25 cellular contexts compared by ENCODE assay signal in the genomic region with DNA sequence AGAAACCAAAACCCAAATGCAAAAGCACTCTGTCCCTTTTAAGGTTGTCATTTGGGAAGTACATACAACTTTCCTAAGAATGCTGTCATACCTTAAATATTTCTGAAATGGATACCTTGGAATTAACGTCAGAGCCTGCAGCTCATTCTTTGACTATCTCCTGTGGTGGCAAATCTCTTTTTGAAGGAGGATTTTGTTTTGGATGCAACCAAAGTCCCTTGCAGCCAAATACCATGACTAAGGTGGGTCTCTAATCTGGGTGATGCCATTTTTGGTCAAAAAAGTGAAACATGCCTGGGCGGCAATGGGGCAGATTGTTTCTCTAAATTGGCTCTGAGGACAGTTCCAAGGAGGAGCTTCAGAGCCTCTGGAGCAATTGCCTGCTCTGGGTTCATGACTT. TPM values are rescaled to one million over a fixed set of nuclear protein-coding genes. Genes with fewer than 3 reads are reported as not detected.
A peak's percentile ranks its signal among the peaks of the same experiment; 100 is the strongest.
DNase-seq lines count a peak whose midpoint lies in the region; ATAC-seq, FAIRE-seq and TF ChIP-seq lines count a peak whose summit lies in the region.
"Had no signal": no experiment of that assay in that cellular context is flagged by ENCODE, and none has a peak within 500 bp of the region (broad histone marks: within the 10 kb centered on the region; RNA-seq: fewer than 3 reads in every experiment).

No MANE protein-coding gene starts in this region.

- H3K9me3 Mint-ChIP-seq in stimulated activated effector memory CD8-positive, alpha-beta T cell treated with anti-CD3 and anti-CD28 coated beads, Interleukin-12 subunit alpha, Interleukin-12 subunit beta, amount 100 ng/mL, for 72 hours, result peaks cover 3% of the 10 kb centered on the region
- H3K9me3 Mint-ChIP-seq: CD4-positive, alpha-beta T cell had no signal

- H2BK15ac ChIP-seq in H1 (ENCODE audit: low read length) (no peak overlapping the region), mesendoderm (replicated peaks; ENCODE audit: low read depth) (no peak overlapping the region)

- H3K4me3 ChIP-seq in H1 (ENCODE audit: extremely low read depth in 1 of 4, insufficient read depth in 2 of 4, low read depth in 3 of 4, low read length in 4 of 4), result no peak overlapping the region
- no peak overlapping the region for H3K4me3 ChIP-seq in mesendoderm (ENCODE audit: low read length)
- H3K4me3 ChIP-seq: A549; BLaER1 treated with 17β-estradiol and CSF1 and Interleukin-3, amounts not matched to agents 10 nM and 100 nM had no signal

- no peaks in the 10 kb centered on the region for H3K23me2 ChIP-seq in H1 (ENCODE audit: low read depth, low read length)

- CTCF ChIA-PET in H1 (lab: Charles Lee; ENCODE audit: partially characterized antibody), result interaction anchor here (1.6 kb wide), 1 partner anchor 14 kb away, joined by 6 read pairs; no protein-coding TSS in a partner anchor

- WGBS in H1 (ENCODE audit: extremely low coverage in 1 of 2, insufficient coverage in 1 of 2, insufficient read length in 1 of 2, insufficient replicate concordance in 2 of 2, low coverage in 1 of 2, low lambda C conversion rate in 2 of 2, missing lambda C conversion rate in 1 of 2), 2 experiments, result 77% methylated on average over 2 of the region's 2 CpGs; no CpG with 5 or more reads in 1 of the 2 experiments
- no CpG with 5 or more reads among the region's 2 CpGs for WGBS in mesendoderm (ENCODE audit: extremely low coverage, insufficient coverage, low lambda C conversion rate)

- TF ChIP-seq EP300 in Ishikawa (IDR thresholded peaks at IDR 0.05; ENCODE audit: borderline replicate concordance) (peak; percentile 24; the same call in 1 of the 2 replicates), H1 (IDR thresholded peaks at IDR 0.05; ENCODE audit: borderline replicate concordance in 1 of 2, low read depth in 2 of 2, low read length in 2 of 2) (no peak)

- H3K9ac ChIP-seq in H1 (replicated peaks in 1 of 4; ENCODE audit: extremely low read depth in 1 of 4, low read depth in 3 of 4, low read length in 3 of 4) (no peak overlapping the region), mesendoderm (ENCODE audit: low read length) (no peak overlapping the region)
- H3K9ac ChIP-seq: BLaER1 treated with 17β-estradiol and CSF1 and Interleukin-3, amounts not matched to agents 10 nM and 100 nM had no signal

- H2AK5ac ChIP-seq in H1 (ENCODE audit: low read depth, low read length) (no peak overlapping the region), mesendoderm (ENCODE audit: low read length) (no peak overlapping the region)

- no peaks in the 10 kb centered on the region for H3K4me1 Mint-ChIP-seq in stimulated activated effector memory CD8-positive, alpha-beta T cell treated with anti-CD3 and anti-CD28 coated beads, Interleukin-12 subunit alpha, Interleukin-12 subunit beta, amount 100 ng/mL, for 72 hours
- H3K4me1 Mint-ChIP-seq: CD14-positive monocyte; CD8-positive, alpha-beta memory T cell had no signal

- H2BK12ac ChIP-seq in H1 (ENCODE audit: low read depth, low read length), result no peak overlapping the region

- H3K9me3 ChIP-seq in H1 (ENCODE audit: insufficient read depth in 2 of 2, low read depth in 1 of 2, low read length in 1 of 2), result no peaks in the 10 kb centered on the region; a peak in 1 of 4 replicates
- H3K9me3 ChIP-seq: A549, BE2C had no signal

- H3K79me2 ChIP-seq in H1 (ENCODE audit: control insufficient read depth in 1 of 2, insufficient read depth in 2 of 2, low read length in 2 of 2) (no peaks in the 10 kb centered on the region), mesendoderm (ENCODE audit: control insufficient read depth, insufficient read depth, low read length) (no peaks in the 10 kb centered on the region)

- H3K4me1 ChIP-seq in H1 (replicated peaks in 1 of 4; ENCODE audit: control insufficient read depth in 3 of 4, insufficient read depth in 4 of 4, low read length in 3 of 4) (no peaks in the 10 kb centered on the region), mesendoderm (ENCODE audit: control insufficient read depth, low read depth, low read length) (no peaks in the 10 kb centered on the region)
- H3K4me1 ChIP-seq: A549; BE2C; BLaER1 treated with 17β-estradiol and CSF1 and Interleukin-3, amounts not matched to agents 10 nM and 100 nM had no signal

- H4K91ac ChIP-seq in H1 (replicated peaks; ENCODE audit: insufficient read length, low read length), result no peak overlapping the region

- POLR2A ChIA-PET in H1 (lab: Charles Lee; ENCODE audit: partially characterized antibody), result no interaction called here

- H4K20me1 ChIP-seq in H1 (replicated peaks in 1 of 2; ENCODE audit: control insufficient read depth in 1 of 2, insufficient read depth in 2 of 2, low read length in 2 of 2), result no peaks in the 10 kb centered on the region
- H4K20me1 ChIP-seq: BLaER1 treated with 17β-estradiol and CSF1 and Interleukin-3, amounts not matched to agents 10 nM and 100 nM had no signal

- H3K36me3 ChIP-seq in H1 (ENCODE audit: control insufficient read depth in 2 of 4, insufficient read depth in 4 of 4, low read length in 3 of 4) (no peaks in the 10 kb centered on the region), mesendoderm (ENCODE audit: control insufficient read depth, insufficient read depth, low read length) (no peaks in the 10 kb centered on the region)
- H3K36me3 ChIP-seq: BE2C; BLaER1 treated with 17β-estradiol and CSF1 and Interleukin-3, amounts not matched to agents 10 nM and 100 nM had no signal

- H3K23ac ChIP-seq in H1 (ENCODE audit: insufficient read length) (no peak overlapping the region), mesendoderm (ENCODE audit: low read length) (no peak overlapping the region)

- H2BK5ac ChIP-seq in H1 (ENCODE audit: low read depth, low read length) (no peak overlapping the region), mesendoderm (ENCODE audit: low read length) (no peak overlapping the region)

- no peak for FAIRE-seq in H1 (lab: Jason Lieb, UNC)
- FAIRE-seq: A549, D721Med, GM12891, GM18507 had no signal

- H3K56ac ChIP-seq in H1 (replicated peaks; ENCODE audit: insufficient read length, low read depth, low read length) (no peak overlapping the region), mesendoderm (ENCODE audit: low read length) (no peak overlapping the region)

- no peak overlapping the region for H3K27ac ChIP-seq in H1 (ENCODE audit: low read depth, low read length)
- no peak overlapping the region for H3K27ac ChIP-seq in mesendoderm (ENCODE audit: low read depth, low read length)
- H3K27ac ChIP-seq: A549; BLaER1 treated with 17β-estradiol and CSF1 and Interleukin-3, amounts not matched to agents 10 nM and 100 nM had no signal

- H4K5ac ChIP-seq in H1 (ENCODE audit: insufficient read length, low read depth, low read length) (no peak overlapping the region), mesendoderm (ENCODE audit: low read length) (no peak overlapping the region)

- H3K36me3 Mint-ChIP-seq in stimulated activated effector memory CD8-positive, alpha-beta T cell treated with anti-CD3 and anti-CD28 coated beads, Interleukin-12 subunit alpha, Interleukin-12 subunit beta, amount 100 ng/mL, for 72 hours, result no peaks in the 10 kb centered on the region
- H3K36me3 Mint-ChIP-seq: CD14-positive monocyte; CD8-positive, alpha-beta memory T cell had no signal

- H3K4me2 ChIP-seq in H1 (ENCODE audit: insufficient read depth in 1 of 2, low read depth in 2 of 2, low read length in 2 of 2), result no peak overlapping the region
- H3K4me2 ChIP-seq in mesendoderm (ENCODE audit: low read length), result no peak overlapping the region
- H3K4me2 ChIP-seq: A549; BLaER1 treated with 17β-estradiol and CSF1 and Interleukin-3, amounts not matched to agents 10 nM and 100 nM had no signal

- H3K79me1 ChIP-seq in H1 (ENCODE audit: low read depth, low read length), result no peaks in the 10 kb centered on the region
- no peaks in the 10 kb centered on the region for H3K79me1 ChIP-seq in mesendoderm (ENCODE audit: low read length)

- H3K4me3 Mint-ChIP-seq in stimulated activated effector memory CD8-positive, alpha-beta T cell treated with anti-CD3 and anti-CD28 coated beads, Interleukin-12 subunit alpha, Interleukin-12 subunit beta, amount 100 ng/mL, for 72 hours, result no peak overlapping the region
- H3K4me3 Mint-ChIP-seq: CD14-positive monocyte; CD4-positive, alpha-beta T cell; CD8-positive, alpha-beta memory T cell had no signal

- no peak overlapping the region for H2BK20ac ChIP-seq in H1 (ENCODE audit: low read length)

- no peak for TF ChIP-seq RAD21 in Ishikawa (IDR thresholded peaks at IDR 0.05; ENCODE audit: low read depth)
- no peak for TF ChIP-seq RAD21 in H1 (IDR thresholded peaks at IDR 0.05 in 1 of 2, conservative IDR thresholded peaks at IDR 0.05 in 1 of 2; ENCODE audit: low read depth in 2 of 2, low read length in 2 of 2)

- no peak overlapping the region for H3K27ac Mint-ChIP-seq in stimulated activated effector memory CD8-positive, alpha-beta T cell treated with anti-CD3 and anti-CD28 coated beads, Interleukin-12 subunit alpha, Interleukin-12 subunit beta, amount 100 ng/mL, for 72 hours
- H3K27ac Mint-ChIP-seq: CD14-positive monocyte; CD4-positive, alpha-beta T cell; CD8-positive, alpha-beta memory T cell had no signal

- ATAC-seq in stimulated activated effector memory CD8-positive, alpha-beta T cell treated with anti-CD3 and anti-CD28 coated beads, Interleukin-12 subunit alpha, Interleukin-12 subunit beta, amount 100 ng/mL, for 72 hours, result no peak
- no peak for ATAC-seq in GM21447 (IDR thresholded peaks at IDR 0.05; ENCODE audit: unreplicated experiment)
- ATAC-seq: A549 had no signal

- H3K18ac ChIP-seq in H1 (ENCODE audit: extremely low read depth, low read length), result no peak overlapping the region
- H3K18ac ChIP-seq in mesendoderm (ENCODE audit: low read length), result no peak overlapping the region

- no peak for TF ChIP-seq CTCF in H1 (IDR thresholded peaks at IDR 0.05; ENCODE audit: control extremely low read depth in 1 of 3, insufficient read depth in 1 of 3, low read depth in 1 of 3, low read length in 3 of 3)

- H2BK120ac ChIP-seq in H1 (replicated peaks; ENCODE audit: low read depth, low read length), result no peak overlapping the region
- H2BK120ac ChIP-seq in mesendoderm (ENCODE audit: low read depth, low read length), result no peak overlapping the region

- H2AFZ ChIP-seq in H1 (ENCODE audit: low read length), result no peak overlapping the region

- no peak overlapping the region for H4K8ac ChIP-seq in H1 (ENCODE audit: extremely low read depth, insufficient read depth, low read length)
- H4K8ac ChIP-seq in mesendoderm (ENCODE audit: low read depth, low read length), result no peak overlapping the region

- DNase-seq in EH (ENCODE audit: low read depth) (peak; percentile 19), H1 (ENCODE audit: low read depth in 1 of 2, low spot score in 2 of 2) (no peak), mesendoderm (peak; percentile 81), pons (ENCODE audit: low spot score) (no peak)
- no peak for DNase-seq in stimulated activated effector memory CD8-positive, alpha-beta T cell treated with anti-CD3 and anti-CD28 coated beads, Interleukin-12 subunit alpha, Interleukin-12 subunit beta, amount 100 ng/mL, for 72 hours (ENCODE audit: low spot score in 2 of 2)
- DNase-seq: 8988T; ACHN; AML-193; BE2C; CD4-positive, alpha-beta T cell; CD8-positive, alpha-beta memory T cell; DMS 273 treated with DMSO at 0.1 percent for 48 hours; DMS79; GF-D8; GOT3; H7; HCEC 1CT had no signal

- H3K14ac ChIP-seq in H1 (ENCODE audit: insufficient read length), result no peak overlapping the region

- H3K27me3 ChIP-seq in H1 (replicated peaks in 1 of 4; ENCODE audit: control insufficient read depth in 3 of 4, extremely low read depth in 1 of 4, insufficient read depth in 3 of 4, low read length in 3 of 4) (no peaks in the 10 kb centered on the region), mesendoderm (ENCODE audit: insufficient read depth, low read length, poor library complexity) (no peaks in the 10 kb centered on the region)
- H3K27me3 ChIP-seq: BE2C; BLaER1 treated with 17β-estradiol and CSF1 and Interleukin-3, amounts not matched to agents 10 nM and 100 nM had no signal

- H3K4ac ChIP-seq in H1 (replicated peaks; ENCODE audit: insufficient read length, low read depth, low read length), result peak overlapping the region; percentile 6
- H3K4ac ChIP-seq in mesendoderm (ENCODE audit: low read depth, low read length), result no peak overlapping the region

- TF ChIP-seq POLR2A in H1 (IDR thresholded peaks at IDR 0.05; ENCODE audit: control extremely low read depth in 1 of 2, low read depth in 2 of 2, low read length in 2 of 2), result no peak

RNA-seq across cellular contexts. Expression of a gene that starts 25.3 kb away (rescaled TPM):
- 19.6 and 22.4 TPM in 2 replicates for total RNA-seq in H1 (2021; fragmentation: NEBNext Ultra II Directional; extraction: Animal tissue kit (Norgen Biotek cat#: 25700))
- 10.7 and 14.1 TPM in 2 replicates for polyA plus RNA-seq in H1 (2011; rRNA removed)
- 12.9 TPM for polyA plus RNA-seq in H1 (2011; cell fraction: cytosol; rRNA removed)
- 49.2 TPM for polyA plus RNA-seq in H1 (2011; cell fraction: nucleus; rRNA removed)
- polyA plus RNA-seq in H1 (2012, experiment 1 of 2), result 6.9 to 15.5 TPM (median 12.1 TPM) in 4 replicates
- 1.1 TPM for polyA plus RNA-seq in H1 (2012, experiment 2 of 2)
- 20.9 TPM for polyA plus RNA-seq in H1 (2013, experiment 1 of 2)
- 19.3 TPM for polyA plus RNA-seq in H1 (2013, experiment 2 of 2)
- polyA minus RNA-seq in H1 (2011; rRNA and poly(A)+ RNA removed), result 56.5 and 103 TPM in 2 replicates
- polyA minus RNA-seq in H1 (2011; cell fraction: cytosol; rRNA and poly(A)+ RNA removed), result 41.5 TPM
- 67.2 TPM for polyA minus RNA-seq in H1 (2011; cell fraction: nucleus; rRNA and poly(A)+ RNA removed)
- 36.2 TPM for polyA plus RNA-seq in mesendoderm (2013, experiment 1 of 2)
- 42.5 TPM for polyA plus RNA-seq in mesendoderm (2013, experiment 2 of 2)
- total RNA-seq: CD8-positive, alpha-beta memory T cell had no signal
- polyA plus RNA-seq: CD14-positive monocyte had no signal

Comparison
In these comparisons a context has a peak if more than half of its experiments do, and no peak if none do; other contexts are left out.
1. DNase-seq: peak in EH (single experiment) and mesendoderm (single experiment); none in H1 (0 of 2), stimulated activated effector memory CD8-positive, alpha-beta T cell treated with anti-CD3 and anti-CD28 coated beads, Interleukin-12 subunit alpha, Interleukin-12 subunit beta, amount 100 ng/mL, for 72 hours (0 of 2) and pons (single experiment).